Comparison of ENCODE assay signal across 32 cellular contexts in genomic region chr2:85976106-85976920, GRCh38.
A peak's percentile ranks its signal among the peaks of the same experiment; 100 is the strongest.
DNase-seq lines count a peak whose midpoint lies in the region; ATAC-seq and TF ChIP-seq lines count a peak whose summit lies in the region.
"Had no signal": no experiment of that assay in that cellular context is flagged by ENCODE, and none has a peak within 500 bp of the region (broad histone marks: within the 10 kb centered on the region; RNA-seq: fewer than 3 reads in every experiment).

No MANE protein-coding gene starts in this region.

- H3K56ac ChIP-seq in mesendoderm (ENCODE audit: low read length): no peak overlapping the region

- no peak overlapping the region for H3K23ac ChIP-seq in mesendoderm (ENCODE audit: low read length)

- peaks cover 0 to 11% of the 10 kb centered on the region in 2 donors for H3K4me1 Mint-ChIP-seq in natural killer cell

- H3K4me2 ChIP-seq in mesendoderm (ENCODE audit: low read length): no peak overlapping the region

- H3K4me3 Mint-ChIP-seq in natural killer cell: no peak overlapping the region
- H3K4me3 Mint-ChIP-seq: activated naive CD8-positive, alpha-beta T cell treated with anti-CD3 and anti-CD28 coated beads, Interleukin-2, amount 10 ng/mL, durations not matched to agents 7 days and 5 days; effector memory CD8-positive, alpha-beta T cell; nephron had no signal

- no CpG with 5 or more reads among the region's 9 CpGs for WGBS in mesendoderm (ENCODE audit: extremely low coverage, insufficient coverage, low lambda C conversion rate)

- no peak overlapping the region for H4K5ac ChIP-seq in mesendoderm (ENCODE audit: low read length)

- no peak overlapping the region for H3K4ac ChIP-seq in mesendoderm (ENCODE audit: low read depth, low read length)

- in situ Hi-C loops in ACHN (cut with HindIII; ENCODE audit: low pct_ligation_motif_present, low pct_unique_long_range_greater_than_20kb, low sequenced_read_pairs): no loop called here

- no peak overlapping the region for H2BK15ac ChIP-seq in mesendoderm (replicated peaks; ENCODE audit: low read depth)

- H3K79me1 ChIP-seq in mesendoderm (ENCODE audit: low read length): no peaks in the 10 kb centered on the region

- no peak overlapping the region for H2BK120ac ChIP-seq in mesendoderm (ENCODE audit: low read depth, low read length)

- TF ChIP-seq CTCF in natural killer cell (IDR thresholded peaks at IDR 0.05): no peak

- no peak overlapping the region for H2AK5ac ChIP-seq in mesendoderm (ENCODE audit: low read length)

- H3K18ac ChIP-seq in mesendoderm (ENCODE audit: low read length): no peak overlapping the region

- H3K27me3 ChIP-seq in mesendoderm (ENCODE audit: insufficient read depth, low read length, poor library complexity): no peaks in the 10 kb centered on the region
- H3K27me3 ChIP-seq: cardiac muscle cell, ovary, Peyer's patch, transverse colon had no signal

- ATAC-seq in Right ventricle myocardium superior (ENCODE audit: poor library complexity) (peak; percentile 86), natural killer cell (no peak), GM21576 (IDR thresholded peaks at IDR 0.05; ENCODE audit: unreplicated experiment) (no peak)
- ATAC-seq: effector memory CD8-positive, alpha-beta T cell; lower lobe of right lung; mucosa of descending colon had no signal

- H3K36me3 ChIP-seq in mesendoderm (ENCODE audit: control insufficient read depth, insufficient read depth, low read length): no peaks in the 10 kb centered on the region
- H3K36me3 ChIP-seq: cardiac muscle cell, lower lobe of right lung, ovary, Peyer's patch, transverse colon had no signal

- H2BK5ac ChIP-seq in mesendoderm (ENCODE audit: low read length): no peak overlapping the region

- H4K8ac ChIP-seq in mesendoderm (ENCODE audit: low read depth, low read length): no peak overlapping the region

- H3K27ac Mint-ChIP-seq in natural killer cell: no peak overlapping the region
- H3K27ac Mint-ChIP-seq: activated naive CD8-positive, alpha-beta T cell treated with anti-CD3 and anti-CD28 coated beads, Interleukin-2, amount 10 ng/mL, durations not matched to agents 7 days and 5 days; effector memory CD8-positive, alpha-beta T cell had no signal

- H3K9ac ChIP-seq in mesendoderm (ENCODE audit: low read length): no peak overlapping the region

- peak; percentile 25 for DNase-seq in activated CD8-positive, alpha-beta memory T cell treated with anti-CD3 and anti-CD28 coated beads, Interleukin-2, amount 50 U/mL, for 48 hours
- no peak for DNase-seq in activated CD8-positive, alpha-beta memory T cell treated with anti-CD3 and anti-CD28 coated beads, Interleukin-2, amount 50 U/mL, for 4 hours
- DNase-seq in Right ventricle myocardium superior (peak; percentile 61), natural killer cell (peak; percentile 3), ureter (ENCODE audit: low spot score) (peak; percentile 32), mesendoderm (no peak), ACHN (no peak)
- DNase-seq: activated CD4-positive, alpha-beta T cell treated with anti-CD3 and anti-CD28 coated beads for 4 hours; activated gamma-delta T cell treated with Interleukin-2 at 50 U/mL for 16 hours; activated naive CD8-positive, alpha-beta T cell treated with anti-CD3 and anti-CD28 coated beads, Interleukin-2, amount 10 ng/mL, durations not matched to agents 7 days and 5 days; effector memory CD8-positive, alpha-beta T cell; erythroblast; H7; KBM-7; kidney; lower lobe of right lung; mucosa of descending colon; NCI-H1105; NCI-H187; NCI-H2171; NCI-H524; ovary; SIG-M5; small intestine; SW 1271; transverse colon had no signal

- no peak overlapping the region for H3K27ac ChIP-seq in mesendoderm (ENCODE audit: low read depth, low read length)
- H3K27ac ChIP-seq: 22Rv1, cardiac muscle cell, lower lobe of right lung, ovary, Peyer's patch, transverse colon had no signal

- no peak overlapping the region for H3K4me3 ChIP-seq in mesendoderm (ENCODE audit: low read length)
- H3K4me3 ChIP-seq: cardiac muscle cell, lower lobe of right lung, mucosa of descending colon, ovary, Peyer's patch, transverse colon had no signal

- H3K79me2 ChIP-seq in mesendoderm (ENCODE audit: control insufficient read depth, insufficient read depth, low read length): no peaks in the 10 kb centered on the region

- no peaks in the 10 kb centered on the region for H3K4me1 ChIP-seq in mesendoderm (ENCODE audit: control insufficient read depth, low read depth, low read length)
- H3K4me1 ChIP-seq: Caco-2, Peyer's patch had no signal

- H3K27me3 Mint-ChIP-seq in natural killer cell (ENCODE audit: low read depth in 2 of 2): peaks cover 0 to 8% of the 10 kb centered on the region in 2 donors
- H3K27me3 Mint-ChIP-seq: effector memory CD8-positive, alpha-beta T cell had no signal

- intact Hi-C loops in Right ventricle myocardium superior (cut with DNase I) (no loop called here), natural killer cell (cut with micrococcal nuclease) (no loop called here)

- no peaks in the 10 kb centered on the region for H3K9me3 Mint-ChIP-seq in natural killer cell
- H3K9me3 Mint-ChIP-seq: effector memory CD8-positive, alpha-beta T cell had no signal

- H3K36me3 Mint-ChIP-seq in natural killer cell: no peaks in the 10 kb centered on the region

Comparison
In these comparisons a context has a peak if more than half of its experiments do, and no peak if none do; other contexts are left out.
1. DNase-seq: peak in activated CD8-positive, alpha-beta memory T cell treated with anti-CD3 and anti-CD28 coated beads, Interleukin-2, amount 50 U/mL, for 48 hours (single experiment), Right ventricle myocardium superior (single experiment), natural killer cell (single experiment) and ureter (single experiment); none in activated CD8-positive, alpha-beta memory T cell treated with anti-CD3 and anti-CD28 coated beads, Interleukin-2, amount 50 U/mL, for 4 hours (single experiment), mesendoderm (single experiment) and ACHN (single experiment).